Comparison of ENCODE assay signal across 13 cellular contexts in genomic region chr16:80347900-80348299, GRCh38.
DNase-seq lines count a peak whose midpoint lies in the region; ATAC-seq, FAIRE-seq and TF ChIP-seq lines count a peak whose summit lies in the region.
"Had no signal": no experiment of that assay in that cellular context is flagged by ENCODE, and none has a peak within 500 bp of the region (broad histone marks: within the 10 kb centered on the region; RNA-seq: fewer than 3 reads in every experiment).

No MANE protein-coding gene starts in this region.

- H3K4me1 ChIP-seq in left lung = no peaks in the 10 kb centered on the region
- H3K4me1 ChIP-seq in thoracic aorta (ENCODE audit: control insufficient read depth in 1 of 2, low read depth in 2 of 2) = peaks cover 5 to 27% of the 10 kb centered on the region in 2 donors
- peaks cover 0 to 5% (median 0%) of the 10 kb centered on the region in 3 donors for H3K4me1 ChIP-seq in gastroesophageal sphincter

- 20% methylated on average over 1 of the region's 3 CpGs; no CpG with 5 or more reads in 1 of the 2 donors for WGBS in gastroesophageal sphincter (ENCODE audit: low coverage in 1 of 2), 2 donors

- no peak for TF ChIP-seq CTCF in dorsolateral prefrontal cortex (IDR thresholded peaks at IDR 0.05 in 54 of 56, conservative IDR thresholded peaks at IDR 0.05 in 2 of 56; ENCODE audit: low read depth in 1 of 56, partially characterized antibody in 56 of 56)
- TF ChIP-seq CTCF in left lung (IDR thresholded peaks at IDR 0.05) = no peak
- no peak for TF ChIP-seq CTCF in thoracic aorta (IDR thresholded peaks at IDR 0.05)
- no peak for TF ChIP-seq CTCF in D721Med (IDR thresholded peaks at IDR 0.05; ENCODE audit: insufficient read depth, missing control alignments)
- TF ChIP-seq CTCF in gastroesophageal sphincter (IDR thresholded peaks at IDR 0.05) = no peak

- no peak for FAIRE-seq in D721Med (lab: Jason Lieb, UNC)

- H3K4me3 ChIP-seq in MG63 (no peak overlapping the region), dorsolateral prefrontal cortex (peak overlapping the region in 11 of 59 donors; percentile 4 to 37 (median 26)), left lung (no peak overlapping the region), thoracic aorta (peak overlapping the region; percentile 50), gastroesophageal sphincter (no peak overlapping the region)

- peak; percentile 49 for DNase-seq in MG63
- DNase-seq in dorsolateral prefrontal cortex = peak in 6 of 10 donors; percentile 36 to 53 (median 47)
- peak in 1 of 2 donors; percentile 33 for DNase-seq in left lung
- no peak for DNase-seq in thoracic aorta (ENCODE audit: low spot score)
- no peak for DNase-seq in SKM-1 (lab: John Stamatoyannopoulos, UW; ENCODE audit: unreplicated experiment)
- no peak for DNase-seq in D721Med (ENCODE audit: insufficient read length, low spot score)
- DNase-seq: activated CD4-positive, alpha-beta T cell treated with anti-CD3 and anti-CD28 coated beads for 4 hours; activated T-cell treated with anti-CD3 and anti-CD28 coated beads, Interleukin-2, amount 50 U/mL, for 72 hours; H7; NCI-H226; stimulated activated CD4-positive, alpha-beta T cell treated with anti-CD3 and anti-CD28 coated beads, Interleukin-2, amount 100 ng/mL, for 24 hours; T-cell had no signal

- TF ChIP-seq EP300 in gastroesophageal sphincter (IDR thresholded peaks at IDR 0.05) = no peak

- no peaks in the 10 kb centered on the region for H3K36me3 ChIP-seq in MG63
- no peaks in the 10 kb centered on the region for H3K36me3 ChIP-seq in left lung
- H3K36me3 ChIP-seq in thoracic aorta = no peaks in the 10 kb centered on the region
- no peaks in the 10 kb centered on the region for H3K36me3 ChIP-seq in gastroesophageal sphincter

- ATAC-seq in left lung (peak; percentile 59), thoracic aorta (ENCODE audit: insufficient number of reproducible peaks, low FRiP score, low read depth) (no peak), gastroesophageal sphincter (no peak)
- ATAC-seq: activated T-cell treated with anti-CD3 and anti-CD28 coated beads, Interleukin-2, amount 50 U/mL, for 72 hours; T-cell had no signal

- TF ChIP-seq POLR2A in gastroesophageal sphincter (IDR thresholded peaks at IDR 0.05) = no peak

- H3K9me3 ChIP-seq in MG63 (no peaks in the 10 kb centered on the region), left lung (peaks cover 0 to 4% of the 10 kb centered on the region in 2 donors), thoracic aorta (no peaks in the 10 kb centered on the region), gastroesophageal sphincter (no peaks in the 10 kb centered on the region)

- H3K27me3 ChIP-seq in MG63 (no peaks in the 10 kb centered on the region), dorsolateral prefrontal cortex (peaks cover 0 to 9% (median 0%) of the 10 kb centered on the region in 45 donors), left lung (no peaks in the 10 kb centered on the region), thoracic aorta (replicated peaks; ENCODE audit: insufficient read depth) (no peaks in the 10 kb centered on the region), gastroesophageal sphincter (no peaks in the 10 kb centered on the region)

- H3K27ac ChIP-seq in dorsolateral prefrontal cortex = no peak overlapping the region
- no peak overlapping the region for H3K27ac ChIP-seq in left lung
- no peak overlapping the region for H3K27ac ChIP-seq in thoracic aorta
- H3K27ac ChIP-seq in gastroesophageal sphincter = no peak overlapping the region

- intact Hi-C loops in dorsolateral prefrontal cortex (cut with DNase I) (no loop called here), left lung (cut with DNase I) (no loop called here)

Comparison
In these comparisons a context has a peak if more than half of its experiments do, and no peak if none do; other contexts are left out.
1. DNase-seq: peak in MG63 (single experiment) and dorsolateral prefrontal cortex (6 of 10); none in thoracic aorta (single experiment), SKM-1 (single experiment) and D721Med (single experiment).